2 cellular contexts compared by ENCODE assay signal in the genomic region with DNA sequence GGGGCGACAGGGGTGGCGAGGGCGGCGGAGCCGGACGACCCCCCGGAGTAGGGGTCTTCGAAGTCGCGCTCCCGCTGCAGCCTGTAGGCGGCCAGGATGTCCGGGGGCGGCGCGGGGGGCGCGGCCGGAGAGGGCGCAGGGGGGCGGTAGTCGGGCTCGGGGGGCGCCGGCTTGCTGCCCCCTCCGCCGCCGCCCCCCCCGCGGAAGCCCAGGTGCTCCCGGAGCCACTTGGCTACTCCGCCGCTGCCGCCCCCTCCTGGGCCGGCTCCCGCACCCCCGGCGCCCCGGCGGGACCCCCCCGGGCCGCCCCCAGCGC.
TF ChIP-seq lines count a peak whose summit lies in the region.

No MANE protein-coding gene starts in this region.

TF ChIP-seq in SK-N-SH, 30 proteins besides CTCF, POLR2A, EP300 and RAD21 (continued from another document):
- TF ChIP-seq TCF12 (IDR thresholded peaks at IDR 0.05) (no peak), TEAD4 (IDR thresholded peaks at IDR 0.05; ENCODE audit: borderline replicate concordance, insufficient read depth) (no peak), ELF1 (IDR thresholded peaks at IDR 0.05) (no peak), NRF1 (IDR thresholded peaks at IDR 0.05; ENCODE audit: low read depth, low read length) (no peak), RXRA (IDR thresholded peaks at IDR 0.05; ENCODE audit: borderline replicate concordance, low read depth) (no peak), EZH2phosphoT487 (IDR thresholded peaks at IDR 0.05; ENCODE audit: borderline replicate concordance, low read depth) (no peak), POLR2AphosphoS5 (IDR thresholded peaks at IDR 0.05; ENCODE audit: low read depth, low read length) (no peak), PBX3 (IDR thresholded peaks at IDR 0.05) (no peak), SMC3 (IDR thresholded peaks at IDR 0.05; ENCODE audit: low read depth, low read length) (no peak), SIN3A (IDR thresholded peaks at IDR 0.05; ENCODE audit: borderline replicate concordance, low read depth, low read length) (no peak), YY1 (IDR thresholded peaks at IDR 0.05; ENCODE audit: low read depth) (no peak), RCOR1 (IDR thresholded peaks at IDR 0.05; ENCODE audit: low read length) (no peak), CHD2 (IDR thresholded peaks at IDR 0.05; ENCODE audit: low read length, partially characterized antibody) (no peak), REST (IDR thresholded peaks at IDR 0.05; ENCODE audit: low read depth, low read length) (no peak), RFX5 (IDR thresholded peaks at IDR 0.05; ENCODE audit: low read length) (no peak), NFIC (IDR thresholded peaks at IDR 0.05; ENCODE audit: borderline replicate concordance) (no peak)
- TF ChIP-seq, protein P1, sequence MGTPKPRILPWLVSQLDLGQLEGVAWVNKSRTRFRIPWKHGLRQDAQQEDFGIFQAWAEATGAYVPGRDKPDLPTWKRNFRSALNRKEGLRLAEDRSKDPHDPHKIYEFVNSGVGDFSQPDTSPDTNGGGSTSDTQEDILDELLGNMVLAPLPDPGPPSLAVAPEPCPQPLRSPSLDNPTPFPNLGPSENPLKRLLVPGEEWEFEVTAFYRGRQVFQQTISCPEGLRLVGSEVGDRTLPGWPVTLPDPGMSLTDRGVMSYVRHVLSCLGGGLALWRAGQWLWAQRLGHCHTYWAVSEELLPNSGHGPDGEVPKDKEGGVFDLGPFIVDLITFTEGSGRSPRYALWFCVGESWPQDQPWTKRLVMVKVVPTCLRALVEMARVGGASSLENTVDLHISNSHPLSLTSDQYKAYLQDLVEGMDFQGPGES (IDR thresholded peaks at IDR 0.05; ENCODE audit: low read depth, low read length), result no peak

TF ChIP-seq in SK-N-SH treated with all-trans-retinoic acid at 6 μM for 48 hours, 23 proteins besides CTCF, POLR2A, EP300 and RAD21 (continued from another document):
- no peak for TF ChIP-seq PATZ1 (CRISPR knock-in tag; IDR thresholded peaks at IDR 0.05; ENCODE audit: borderline replicate concordance)
